26 cellular contexts compared by ENCODE assay signal in the genomic region with DNA sequence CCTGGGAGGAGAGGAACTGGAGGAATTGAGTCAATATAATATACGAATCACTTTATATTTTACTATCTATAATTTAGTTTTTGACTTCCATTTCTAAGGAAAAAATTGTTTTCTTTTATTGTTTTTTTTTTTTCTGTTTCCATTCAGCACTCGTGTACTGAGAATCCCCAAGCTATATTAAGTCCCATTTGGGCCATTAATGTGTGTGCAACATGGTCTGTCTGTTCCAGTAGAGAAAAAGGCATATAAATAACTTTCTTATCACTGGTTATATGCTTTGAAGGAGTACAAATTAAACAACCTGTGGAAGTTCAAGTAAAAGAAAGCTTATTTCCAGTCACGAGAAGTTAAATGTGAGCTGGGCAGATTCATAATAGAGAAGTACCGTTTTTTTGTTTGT.
DNase-seq lines count a peak whose midpoint lies in the region; ATAC-seq and TF ChIP-seq lines count a peak whose summit lies in the region.
"Had no signal": no experiment of that assay in that cellular context is flagged by ENCODE, and none has a peak within 500 bp of the region (broad histone marks: within the 10 kb centered on the region; RNA-seq: fewer than 3 reads in every experiment).

No MANE protein-coding gene starts in this region.

- peaks cover 34% of the 10 kb centered on the region for H3K4me1 Mint-ChIP-seq in osteocyte (ENCODE audit: unreplicated experiment)

- H3K27ac Mint-ChIP-seq in osteocyte (ENCODE audit: unreplicated experiment): peak overlapping the region; percentile 73
- H3K27ac Mint-ChIP-seq: B cell; CD8-positive, alpha-beta memory T cell; IgD-negative memory B cell had no signal

- TF ChIP-seq CTCF in HL-60 (IDR thresholded peaks at IDR 0.05; ENCODE audit: insufficient read depth, low read length) (no peak), osteocyte (IDR thresholded peaks at IDR 0.05) (no peak)

- H3K4me3 ChIP-seq in ACC112 (ENCODE audit: low read depth, low read length) (no peak overlapping the region), HL-60 (replicated peaks; ENCODE audit: insufficient read depth, low read length) (no peak overlapping the region)
- H3K4me3 ChIP-seq: A549 had no signal

- H3K27ac ChIP-seq in ACC112 (ENCODE audit: low read depth, low read length) (0 out of 2 replicates have a peak overlapping the region, but pooled peaks have one; percentile 60), HL-60 (replicated peaks) (peak overlapping the region; percentile 66), epithelial cell of prostate (peak overlapping the region; percentile 90)
- H3K27ac ChIP-seq: C4-2B had no signal

- H3K9me3 Mint-ChIP-seq in osteocyte (ENCODE audit: unreplicated experiment): peaks cover 5% of the 10 kb centered on the region

- no peaks in the 10 kb centered on the region for H3K36me3 ChIP-seq in ACC112 (ENCODE audit: insufficient read depth, low read length)

- H3K4me1 ChIP-seq in ACC112 (ENCODE audit: control insufficient read depth, insufficient read depth, low read length, unreplicated experiment): peaks cover 29% of the 10 kb centered on the region

- no peaks in the 10 kb centered on the region for H3K79me2 ChIP-seq in ACC112 (ENCODE audit: control insufficient read depth, insufficient read depth, low read length, unreplicated experiment)

- no peak overlapping the region for H2AFZ ChIP-seq in ACC112 (ENCODE audit: low read length, unreplicated experiment)

- no peaks in the 10 kb centered on the region for H3K27me3 Mint-ChIP-seq in osteocyte (ENCODE audit: unreplicated experiment)
- H3K27me3 Mint-ChIP-seq: B cell; CD8-positive, alpha-beta memory T cell; IgD-negative memory B cell had no signal

- no peak for ATAC-seq in GM18517 (IDR thresholded peaks at IDR 0.05; ENCODE audit: unreplicated experiment)
- ATAC-seq: A549, HCT116, PC-3 had no signal

- DNase-seq in HL-60 (ENCODE audit: low read depth in 1 of 2, low spot score in 1 of 2): no peak
- DNase-seq in epithelial cell of prostate (ENCODE audit: low read depth, low spot score): no peak
- no peak for DNase-seq in osteocyte (ENCODE audit: extremely low spot score, unreplicated experiment)
- DNase-seq in ACHN: no peak
- no peak for DNase-seq in CD1c-positive myeloid dendritic cell (ENCODE audit: extremely low spot score)
- DNase-seq: Calu3; CD8-positive, alpha-beta memory T cell; DMS79 treated with DMSO at 0.1 percent for 48 hours; GF-D8; NCI-H1105; NCI-H146; NCI-H1930; NCI-H2107; NCI-H446 treated with DMSO at 0.1 percent for 48 hours; NCI-H526; NCI-H82; NK-92 treated with Interleukin-12 subunit alpha and Interleukin-12 subunit beta, amount 100 ng/mL, for 24 hours; PC-3; SHP77 had no signal

- H3K36me3 Mint-ChIP-seq in osteocyte (ENCODE audit: unreplicated experiment): peaks cover 5% of the 10 kb centered on the region

- in situ Hi-C loops in ACHN (cut with HindIII; ENCODE audit: low pct_ligation_motif_present, low pct_unique_long_range_greater_than_20kb, low sequenced_read_pairs): no loop called here

- H3K27me3 ChIP-seq in ACC112 (ENCODE audit: insufficient read depth, low read length) (no peaks in the 10 kb centered on the region), HL-60 (ENCODE audit: insufficient read depth, poor library complexity, severe bottlenecking) (no peaks in the 10 kb centered on the region)

- no peak overlapping the region for H3K4me3 Mint-ChIP-seq in osteocyte (ENCODE audit: unreplicated experiment)
- H3K4me3 Mint-ChIP-seq: B cell; CD8-positive, alpha-beta memory T cell had no signal
